In genomic region chr6:87589693-87590416, GRCh38 we compare ENCODE assay signal across 8 cellular contexts.
DNase-seq lines count a peak whose midpoint lies in the region; ATAC-seq and TF ChIP-seq lines count a peak whose summit lies in the region.

ORC3 (plus strand) TSS chr6:87590135; CDS start chr6:87590169, 34 bp downstream.
RARS2 (minus strand) TSS chr6:87589987; CDS start chr6:87589957, 30 bp downstream.

- ATAC-seq in GM19025 (IDR thresholded peaks at IDR 0.05; ENCODE audit: low read depth, unreplicated experiment) (peak; percentile 100), HG03342 (IDR thresholded peaks at IDR 0.05; ENCODE audit: unreplicated experiment) (peak; percentile 100)
- ATAC-seq in central memory CD8-positive, alpha-beta T cell (replicated peaks; ENCODE audit: extremely low read depth, poor library complexity, severe bottlenecking), result peak; percentile 99

- peak within 1 kb of the TSS; percentile 99 for H3K4me3 ChIP-seq in AG09309 (ENCODE audit: control insufficient read depth, low read depth, low read length)

- peaks cover 71% of the 10 kb centered on the region for H3K4me1 Mint-ChIP-seq in central memory CD8-positive, alpha-beta T cell

- peaks cover 18% of the 10 kb centered on the region for H3K36me3 Mint-ChIP-seq in central memory CD8-positive, alpha-beta T cell (ENCODE audit: insufficient read depth)

- H3K27me3 Mint-ChIP-seq in central memory CD8-positive, alpha-beta T cell, result no peaks in the 10 kb centered on the region

- peak within 1 kb of the TSS; percentile 97 for H3K27ac Mint-ChIP-seq in central memory CD8-positive, alpha-beta T cell (ENCODE audit: low read depth)

- DNase-seq in AG09309 (ENCODE audit: low read depth) (peak; percentile 63), NCI-H446 (lab: John Stamatoyannopoulos, UW) (peak; percentile 75 to 91), iris pigment epithelial cell (ENCODE audit: low read depth) (peak; percentile 97)
- peak; percentile 93 for DNase-seq in activated CD4-positive, CD25-positive, alpha-beta regulatory T cell treated with anti-CD3 and anti-CD28 coated beads, Interleukin-2, amount 50 U/mL, for 16 hours (ENCODE audit: low read depth, low spot score)
- DNase-seq in central memory CD8-positive, alpha-beta T cell (ENCODE audit: low spot score in 2 of 2), result peak; percentile 85 to 88
- DNase-seq in stimulated activated CD4-positive, alpha-beta T cell treated with anti-CD3 and anti-CD28 coated beads, Interleukin-12 subunit alpha, Interleukin-12 subunit beta, amount 100 ng/mL, for 48 hours (ENCODE audit: low read depth in 2 of 3, low spot score in 1 of 3), result peak; percentile 90 to 96 (median 91)

- no peak for TF ChIP-seq CTCF in AG09309 (IDR thresholded peaks at IDR 0.05; ENCODE audit: control insufficient read depth, insufficient read depth, low read depth, low read length, missing control alignments)

- peak within 1 kb of the TSS; percentile 97 for H3K4me3 Mint-ChIP-seq in central memory CD8-positive, alpha-beta T cell

- H3K9me3 Mint-ChIP-seq in central memory CD8-positive, alpha-beta T cell, result no peaks in the 10 kb centered on the region

Comparison
In these comparisons a context has a peak if more than half of its experiments do, and no peak if none do; other contexts are left out.
1. Peak in every context shown above with its lines: DNase-seq, ATAC-seq and H3K4me3 ChIP-seq.